In the genomic region with DNA sequence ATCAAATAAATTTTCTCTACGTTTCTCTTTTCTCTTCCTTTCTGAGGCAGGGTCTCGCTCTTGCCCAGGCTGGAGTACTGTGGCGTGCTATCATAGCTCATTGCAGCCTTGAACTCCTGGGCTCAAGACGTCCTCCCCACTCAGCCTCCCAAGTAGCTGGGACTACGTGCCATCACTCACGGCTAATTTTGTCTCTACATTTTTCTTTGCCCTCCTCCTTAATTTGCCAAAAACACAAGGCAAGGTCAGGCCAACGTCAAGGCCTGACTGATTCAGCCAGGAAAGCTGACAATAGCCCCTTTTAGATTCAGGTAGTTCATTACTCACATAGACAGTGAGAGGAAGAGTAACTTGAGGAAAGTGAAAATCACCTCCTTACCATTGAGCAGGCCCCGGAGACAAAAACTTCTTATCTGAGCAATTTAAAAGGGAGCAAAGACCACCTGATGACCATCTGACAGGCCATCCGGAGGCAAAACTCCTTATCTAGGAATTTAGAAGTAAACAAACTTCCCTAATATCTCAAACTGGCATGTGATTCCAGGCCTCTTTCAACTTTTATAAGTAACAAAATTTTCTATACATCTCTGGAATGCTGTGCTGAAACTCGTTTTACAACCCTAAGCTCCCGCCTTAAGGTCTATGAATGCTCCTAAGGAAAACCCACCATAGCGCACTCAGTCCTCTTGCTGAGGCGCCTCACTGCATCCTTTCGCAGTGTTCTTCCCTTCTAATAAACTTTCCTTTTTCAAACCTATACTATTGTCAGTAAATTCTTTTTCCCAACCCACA, we compare ENCODE assay signal across 1 cellular context.
TF ChIP-seq lines count a peak whose summit lies in the region.

No MANE protein-coding gene starts in this region.

TF ChIP-seq in HepG2, 621 proteins besides CTCF, POLR2A, EP300 and RAD21 (continued from another document and continues in another):
- TF ChIP-seq, protein P1, sequence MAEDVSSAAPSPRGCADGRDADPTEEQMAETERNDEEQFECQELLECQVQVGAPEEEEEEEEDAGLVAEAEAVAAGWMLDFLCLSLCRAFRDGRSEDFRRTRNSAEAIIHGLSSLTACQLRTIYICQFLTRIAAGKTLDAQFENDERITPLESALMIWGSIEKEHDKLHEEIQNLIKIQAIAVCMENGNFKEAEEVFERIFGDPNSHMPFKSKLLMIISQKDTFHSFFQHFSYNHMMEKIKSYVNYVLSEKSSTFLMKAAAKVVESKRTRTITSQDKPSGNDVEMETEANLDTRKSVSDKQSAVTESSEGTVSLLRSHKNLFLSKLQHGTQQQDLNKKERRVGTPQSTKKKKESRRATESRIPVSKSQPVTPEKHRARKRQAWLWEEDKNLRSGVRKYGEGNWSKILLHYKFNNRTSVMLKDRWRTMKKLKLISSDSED (CRISPR knock-in tag; IDR thresholded peaks at IDR 0.05) = no peak
- TF ChIP-seq, protein P2, sequence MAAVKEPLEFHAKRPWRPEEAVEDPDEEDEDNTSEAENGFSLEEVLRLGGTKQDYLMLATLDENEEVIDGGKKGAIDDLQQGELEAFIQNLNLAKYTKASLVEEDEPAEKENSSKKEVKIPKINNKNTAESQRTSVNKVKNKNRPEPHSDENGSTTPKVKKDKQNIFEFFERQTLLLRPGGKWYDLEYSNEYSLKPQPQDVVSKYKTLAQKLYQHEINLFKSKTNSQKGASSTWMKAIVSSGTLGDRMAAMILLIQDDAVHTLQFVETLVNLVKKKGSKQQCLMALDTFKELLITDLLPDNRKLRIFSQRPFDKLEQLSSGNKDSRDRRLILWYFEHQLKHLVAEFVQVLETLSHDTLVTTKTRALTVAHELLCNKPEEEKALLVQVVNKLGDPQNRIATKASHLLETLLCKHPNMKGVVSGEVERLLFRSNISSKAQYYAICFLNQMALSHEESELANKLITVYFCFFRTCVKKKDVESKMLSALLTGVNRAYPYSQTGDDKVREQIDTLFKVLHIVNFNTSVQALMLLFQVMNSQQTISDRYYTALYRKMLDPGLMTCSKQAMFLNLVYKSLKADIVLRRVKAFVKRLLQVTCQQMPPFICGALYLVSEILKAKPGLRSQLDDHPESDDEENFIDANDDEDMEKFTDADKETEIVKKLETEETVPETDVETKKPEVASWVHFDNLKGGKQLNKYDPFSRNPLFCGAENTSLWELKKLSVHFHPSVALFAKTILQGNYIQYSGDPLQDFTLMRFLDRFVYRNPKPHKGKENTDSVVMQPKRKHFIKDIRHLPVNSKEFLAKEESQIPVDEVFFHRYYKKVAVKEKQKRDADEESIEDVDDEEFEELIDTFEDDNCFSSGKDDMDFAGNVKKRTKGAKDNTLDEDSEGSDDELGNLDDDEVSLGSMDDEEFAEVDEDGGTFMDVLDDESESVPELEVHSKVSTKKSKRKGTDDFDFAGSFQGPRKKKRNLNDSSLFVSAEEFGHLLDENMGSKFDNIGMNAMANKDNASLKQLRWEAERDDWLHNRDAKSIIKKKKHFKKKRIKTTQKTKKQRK (IDR thresholded peaks at IDR 0.05; ENCODE audit: low read length) = no peak
- TF ChIP-seq ZNF224 (CRISPR knock-in tag; IDR thresholded peaks at IDR 0.05) (no peak), ZFP37 (CRISPR knock-in tag; IDR thresholded peaks at IDR 0.05; ENCODE audit: borderline replicate concordance) (no peak), PHF20 (CRISPR knock-in tag; IDR thresholded peaks at IDR 0.05) (no peak), ELF3 (CRISPR knock-in tag; IDR thresholded peaks at IDR 0.05) (peak; percentile 21; the same call in 1 of the 2 replicates), GZF1 (CRISPR knock-in tag; IDR thresholded peaks at IDR 0.05) (no peak), ZKSCAN5 (CRISPR knock-in tag; IDR thresholded peaks at IDR 0.05) (0 out of 2 replicates have a peak, but pooled peaks have one; percentile 58), ZNF337 (CRISPR knock-in tag; IDR thresholded peaks at IDR 0.05; ENCODE audit: borderline replicate concordance, low read depth) (no peak), ZSCAN31 (CRISPR knock-in tag; IDR thresholded peaks at IDR 0.05; ENCODE audit: low read depth) (peak; percentile 62; the same call in 1 of the 2 replicates), ZNF33A (CRISPR knock-in tag; IDR thresholded peaks at IDR 0.05; ENCODE audit: borderline replicate concordance) (no peak), ZNF432 (CRISPR knock-in tag; IDR thresholded peaks at IDR 0.05; ENCODE audit: borderline replicate concordance) (no peak), SSRP1 (CRISPR knock-in tag; IDR thresholded peaks at IDR 0.05) (no peak), TARDBP (CRISPR knock-in tag; IDR thresholded peaks at IDR 0.05) (peak; percentile 55; the same call in 1 of the 2 replicates), RARA (CRISPR knock-in tag; IDR thresholded peaks at IDR 0.05) (peak; percentile 90)
- TF ChIP-seq, protein P3, sequence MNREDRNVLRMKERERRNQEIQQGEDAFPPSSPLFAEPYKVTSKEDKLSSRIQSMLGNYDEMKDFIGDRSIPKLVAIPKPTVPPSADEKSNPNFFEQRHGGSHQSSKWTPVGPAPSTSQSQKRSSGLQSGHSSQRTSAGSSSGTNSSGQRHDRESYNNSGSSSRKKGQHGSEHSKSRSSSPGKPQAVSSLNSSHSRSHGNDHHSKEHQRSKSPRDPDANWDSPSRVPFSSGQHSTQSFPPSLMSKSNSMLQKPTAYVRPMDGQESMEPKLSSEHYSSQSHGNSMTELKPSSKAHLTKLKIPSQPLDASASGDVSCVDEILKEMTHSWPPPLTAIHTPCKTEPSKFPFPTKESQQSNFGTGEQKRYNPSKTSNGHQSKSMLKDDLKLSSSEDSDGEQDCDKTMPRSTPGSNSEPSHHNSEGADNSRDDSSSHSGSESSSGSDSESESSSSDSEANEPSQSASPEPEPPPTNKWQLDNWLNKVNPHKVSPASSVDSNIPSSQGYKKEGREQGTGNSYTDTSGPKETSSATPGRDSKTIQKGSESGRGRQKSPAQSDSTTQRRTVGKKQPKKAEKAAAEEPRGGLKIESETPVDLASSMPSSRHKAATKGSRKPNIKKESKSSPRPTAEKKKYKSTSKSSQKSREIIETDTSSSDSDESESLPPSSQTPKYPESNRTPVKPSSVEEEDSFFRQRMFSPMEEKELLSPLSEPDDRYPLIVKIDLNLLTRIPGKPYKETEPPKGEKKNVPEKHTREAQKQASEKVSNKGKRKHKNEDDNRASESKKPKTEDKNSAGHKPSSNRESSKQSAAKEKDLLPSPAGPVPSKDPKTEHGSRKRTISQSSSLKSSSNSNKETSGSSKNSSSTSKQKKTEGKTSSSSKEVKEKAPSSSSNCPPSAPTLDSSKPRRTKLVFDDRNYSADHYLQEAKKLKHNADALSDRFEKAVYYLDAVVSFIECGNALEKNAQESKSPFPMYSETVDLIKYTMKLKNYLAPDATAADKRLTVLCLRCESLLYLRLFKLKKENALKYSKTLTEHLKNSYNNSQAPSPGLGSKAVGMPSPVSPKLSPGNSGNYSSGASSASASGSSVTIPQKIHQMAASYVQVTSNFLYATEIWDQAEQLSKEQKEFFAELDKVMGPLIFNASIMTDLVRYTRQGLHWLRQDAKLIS (CRISPR knock-in tag; IDR thresholded peaks at IDR 0.05) = no peak
- TF ChIP-seq, protein P4, sequence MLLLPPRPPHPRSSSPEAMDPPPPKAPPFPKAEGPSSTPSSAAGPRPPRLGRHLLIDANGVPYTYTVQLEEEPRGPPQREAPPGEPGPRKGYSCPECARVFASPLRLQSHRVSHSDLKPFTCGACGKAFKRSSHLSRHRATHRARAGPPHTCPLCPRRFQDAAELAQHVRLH (CRISPR knock-in tag; IDR thresholded peaks at IDR 0.05; ENCODE audit: borderline replicate concordance, low read depth) = no peak
- TF ChIP-seq, protein P5, sequence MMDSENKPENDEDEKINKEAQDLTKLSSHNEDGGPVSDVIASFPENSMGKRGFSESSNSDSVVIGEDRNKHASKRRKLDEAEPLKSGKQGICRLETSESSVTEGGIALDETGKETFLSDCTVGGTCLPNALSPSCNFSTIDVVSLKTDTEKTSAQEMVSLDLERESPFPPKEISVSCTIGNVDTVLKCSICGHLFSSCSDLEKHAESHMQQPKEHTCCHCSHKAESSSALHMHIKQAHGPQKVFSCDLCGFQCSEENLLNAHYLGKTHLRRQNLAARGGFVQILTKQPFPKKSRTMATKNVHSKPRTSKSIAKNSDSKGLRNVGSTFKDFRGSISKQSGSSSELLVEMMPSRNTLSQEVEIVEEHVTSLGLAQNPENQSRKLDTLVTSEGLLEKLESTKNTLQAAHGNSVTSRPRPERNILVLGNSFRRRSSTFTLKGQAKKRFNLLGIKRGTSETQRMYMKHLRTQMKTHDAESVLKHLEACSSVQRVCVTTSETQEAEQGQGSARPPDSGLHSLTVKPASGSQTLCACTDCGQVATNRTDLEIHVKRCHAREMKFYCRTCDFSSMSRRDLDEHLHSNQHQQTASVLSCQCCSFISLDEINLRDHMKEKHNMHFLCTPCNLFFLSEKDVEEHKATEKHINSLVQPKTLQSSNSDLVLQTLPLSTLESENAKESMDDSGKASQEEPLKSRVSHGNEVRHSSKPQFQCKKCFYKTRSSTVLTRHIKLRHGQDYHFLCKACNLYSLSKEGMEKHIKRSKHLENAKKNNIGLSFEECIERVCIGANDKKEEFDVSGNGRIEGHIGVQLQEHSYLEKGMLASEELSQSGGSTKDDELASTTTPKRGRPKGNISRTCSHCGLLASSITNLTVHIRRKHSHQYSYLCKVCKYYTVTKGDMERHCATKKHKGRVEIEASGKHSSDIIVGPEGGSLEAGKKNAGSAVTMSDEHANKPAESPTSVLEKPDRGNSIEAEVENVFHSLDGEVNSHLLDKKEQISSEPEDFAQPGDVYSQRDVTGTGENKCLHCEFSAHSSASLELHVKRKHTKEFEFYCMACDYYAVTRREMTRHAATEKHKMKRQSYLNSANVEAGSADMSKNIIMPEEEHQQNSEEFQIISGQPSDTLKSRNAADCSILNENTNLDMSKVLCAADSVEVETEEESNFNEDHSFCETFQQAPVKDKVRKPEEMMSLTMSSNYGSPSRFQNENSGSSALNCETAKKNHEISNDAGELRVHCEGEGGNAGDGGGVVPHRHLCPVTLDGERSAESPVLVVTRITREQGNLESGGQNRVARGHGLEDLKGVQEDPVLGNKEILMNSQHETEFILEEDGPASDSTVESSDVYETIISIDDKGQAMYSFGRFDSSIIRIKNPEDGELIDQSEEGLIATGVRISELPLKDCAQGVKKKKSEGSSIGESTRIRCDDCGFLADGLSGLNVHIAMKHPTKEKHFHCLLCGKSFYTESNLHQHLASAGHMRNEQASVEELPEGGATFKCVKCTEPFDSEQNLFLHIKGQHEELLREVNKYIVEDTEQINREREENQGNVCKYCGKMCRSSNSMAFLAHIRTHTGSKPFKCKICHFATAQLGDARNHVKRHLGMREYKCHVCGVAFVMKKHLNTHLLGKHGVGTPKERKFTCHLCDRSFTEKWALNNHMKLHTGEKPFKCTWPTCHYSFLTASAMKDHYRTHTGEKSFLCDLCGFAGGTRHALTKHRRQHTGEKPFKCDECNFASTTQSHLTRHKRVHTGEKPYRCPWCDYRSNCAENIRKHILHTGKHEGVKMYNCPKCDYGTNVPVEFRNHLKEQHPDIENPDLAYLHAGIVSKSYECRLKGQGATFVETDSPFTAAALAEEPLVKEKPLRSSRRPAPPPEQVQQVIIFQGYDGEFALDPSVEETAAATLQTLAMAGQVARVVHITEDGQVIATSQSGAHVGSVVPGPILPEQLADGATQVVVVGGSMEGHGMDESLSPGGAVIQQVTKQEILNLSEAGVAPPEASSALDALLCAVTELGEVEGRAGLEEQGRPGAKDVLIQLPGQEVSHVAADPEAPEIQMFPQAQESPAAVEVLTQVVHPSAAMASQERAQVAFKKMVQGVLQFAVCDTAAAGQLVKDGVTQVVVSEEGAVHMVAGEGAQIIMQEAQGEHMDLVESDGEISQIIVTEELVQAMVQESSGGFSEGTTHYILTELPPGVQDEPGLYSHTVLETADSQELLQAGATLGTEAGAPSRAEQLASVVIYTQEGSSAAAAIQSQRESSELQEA (CRISPR knock-in tag; IDR thresholded peaks at IDR 0.05; ENCODE audit: not compliant biosample characterization) = no peak
- TF ChIP-seq, protein P6, sequence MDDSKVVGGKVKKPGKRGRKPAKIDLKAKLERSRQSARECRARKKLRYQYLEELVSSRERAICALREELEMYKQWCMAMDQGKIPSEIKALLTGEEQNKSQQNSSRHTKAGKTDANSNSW (CRISPR knock-in tag; IDR thresholded peaks at IDR 0.05; ENCODE audit: borderline replicate concordance) = no peak
- TF ChIP-seq, protein P7, sequence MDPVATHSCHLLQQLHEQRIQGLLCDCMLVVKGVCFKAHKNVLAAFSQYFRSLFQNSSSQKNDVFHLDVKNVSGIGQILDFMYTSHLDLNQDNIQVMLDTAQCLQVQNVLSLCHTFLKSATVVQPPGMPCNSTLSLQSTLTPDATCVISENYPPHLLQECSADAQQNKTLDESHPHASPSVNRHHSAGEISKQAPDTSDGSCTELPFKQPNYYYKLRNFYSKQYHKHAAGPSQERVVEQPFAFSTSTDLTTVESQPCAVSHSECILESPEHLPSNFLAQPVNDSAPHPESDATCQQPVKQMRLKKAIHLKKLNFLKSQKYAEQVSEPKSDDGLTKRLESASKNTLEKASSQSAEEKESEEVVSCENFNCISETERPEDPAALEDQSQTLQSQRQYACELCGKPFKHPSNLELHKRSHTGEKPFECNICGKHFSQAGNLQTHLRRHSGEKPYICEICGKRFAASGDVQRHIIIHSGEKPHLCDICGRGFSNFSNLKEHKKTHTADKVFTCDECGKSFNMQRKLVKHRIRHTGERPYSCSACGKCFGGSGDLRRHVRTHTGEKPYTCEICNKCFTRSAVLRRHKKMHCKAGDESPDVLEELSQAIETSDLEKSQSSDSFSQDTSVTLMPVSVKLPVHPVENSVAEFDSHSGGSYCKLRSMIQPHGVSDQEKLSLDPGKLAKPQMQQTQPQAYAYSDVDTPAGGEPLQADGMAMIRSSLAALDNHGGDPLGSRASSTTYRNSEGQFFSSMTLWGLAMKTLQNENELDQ (CRISPR knock-in tag; IDR thresholded peaks at IDR 0.05; ENCODE audit: borderline replicate concordance) = no peak
- TF ChIP-seq, protein P8, sequence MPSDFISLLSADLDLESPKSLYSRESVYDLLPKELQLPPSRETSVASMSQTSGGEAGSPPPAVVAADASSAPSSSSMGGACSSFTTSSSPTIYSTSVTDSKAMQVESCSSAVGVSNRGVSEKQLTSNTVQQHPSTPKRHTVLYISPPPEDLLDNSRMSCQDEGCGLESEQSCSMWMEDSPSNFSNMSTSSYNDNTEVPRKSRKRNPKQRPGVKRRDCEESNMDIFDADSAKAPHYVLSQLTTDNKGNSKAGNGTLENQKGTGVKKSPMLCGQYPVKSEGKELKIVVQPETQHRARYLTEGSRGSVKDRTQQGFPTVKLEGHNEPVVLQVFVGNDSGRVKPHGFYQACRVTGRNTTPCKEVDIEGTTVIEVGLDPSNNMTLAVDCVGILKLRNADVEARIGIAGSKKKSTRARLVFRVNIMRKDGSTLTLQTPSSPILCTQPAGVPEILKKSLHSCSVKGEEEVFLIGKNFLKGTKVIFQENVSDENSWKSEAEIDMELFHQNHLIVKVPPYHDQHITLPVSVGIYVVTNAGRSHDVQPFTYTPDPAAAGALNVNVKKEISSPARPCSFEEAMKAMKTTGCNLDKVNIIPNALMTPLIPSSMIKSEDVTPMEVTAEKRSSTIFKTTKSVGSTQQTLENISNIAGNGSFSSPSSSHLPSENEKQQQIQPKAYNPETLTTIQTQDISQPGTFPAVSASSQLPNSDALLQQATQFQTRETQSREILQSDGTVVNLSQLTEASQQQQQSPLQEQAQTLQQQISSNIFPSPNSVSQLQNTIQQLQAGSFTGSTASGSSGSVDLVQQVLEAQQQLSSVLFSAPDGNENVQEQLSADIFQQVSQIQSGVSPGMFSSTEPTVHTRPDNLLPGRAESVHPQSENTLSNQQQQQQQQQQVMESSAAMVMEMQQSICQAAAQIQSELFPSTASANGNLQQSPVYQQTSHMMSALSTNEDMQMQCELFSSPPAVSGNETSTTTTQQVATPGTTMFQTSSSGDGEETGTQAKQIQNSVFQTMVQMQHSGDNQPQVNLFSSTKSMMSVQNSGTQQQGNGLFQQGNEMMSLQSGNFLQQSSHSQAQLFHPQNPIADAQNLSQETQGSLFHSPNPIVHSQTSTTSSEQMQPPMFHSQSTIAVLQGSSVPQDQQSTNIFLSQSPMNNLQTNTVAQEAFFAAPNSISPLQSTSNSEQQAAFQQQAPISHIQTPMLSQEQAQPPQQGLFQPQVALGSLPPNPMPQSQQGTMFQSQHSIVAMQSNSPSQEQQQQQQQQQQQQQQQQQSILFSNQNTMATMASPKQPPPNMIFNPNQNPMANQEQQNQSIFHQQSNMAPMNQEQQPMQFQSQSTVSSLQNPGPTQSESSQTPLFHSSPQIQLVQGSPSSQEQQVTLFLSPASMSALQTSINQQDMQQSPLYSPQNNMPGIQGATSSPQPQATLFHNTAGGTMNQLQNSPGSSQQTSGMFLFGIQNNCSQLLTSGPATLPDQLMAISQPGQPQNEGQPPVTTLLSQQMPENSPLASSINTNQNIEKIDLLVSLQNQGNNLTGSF (CRISPR knock-in tag; IDR thresholded peaks at IDR 0.05) = no peak
